In genomic region chr15:68475449-68475848, GRCh38 we compare ENCODE assay signal across 9 cellular contexts. TPM values are rescaled to one million over a fixed set of nuclear protein-coding genes. Genes with fewer than 3 reads are reported as not detected.
"Had no signal": no experiment of that assay in that cellular context is flagged by ENCODE, and none has a peak within 500 bp of the region (broad histone marks: within the 10 kb centered on the region; RNA-seq: fewer than 3 reads in every experiment).

No MANE protein-coding gene starts in this region.

- ATAC-seq: HCT116 had no signal

- DNase-seq: GM23248, GOT3, H7, IMR-90, KBM-7 had no signal

- H3K9ac ChIP-seq: GM23248, KMS-11 had no signal

- H3K4me2 ChIP-seq: KMS-11 had no signal

- H3K4me1 ChIP-seq: HAP-1 had no signal

- H3K4me3 ChIP-seq: GM23248, HAP-1 had no signal

- H3K36me3 ChIP-seq: HAP-1 had no signal

- H3K9me3 ChIP-seq: HAP-1 had no signal

- H2AFZ ChIP-seq: GM23248 had no signal

- H3K27ac ChIP-seq: GM23248, KMS-11 had no signal

RNA-seq across cellular contexts. Expression of gene ITGA11, which starts 43.5 kb away (rescaled TPM):
- total RNA-seq: HT-29 had no signal
